ENCODE assay signal across 8 cellular contexts in genomic region chr16:53055603-53056527, GRCh38. TPM values are rescaled to one million over a fixed set of nuclear protein-coding genes. Genes with fewer than 3 reads are reported as not detected.
DNase-seq lines count a peak whose midpoint lies in the region; ATAC-seq, FAIRE-seq and TF ChIP-seq lines count a peak whose summit lies in the region.

No MANE protein-coding gene starts in this region.

- H2BK5ac ChIP-seq in H9 (ENCODE audit: insufficient read length, low read length) (no peak overlapping the region), H1 (ENCODE audit: low read depth, low read length) (peak overlapping the region; percentile 82; the same call in 1 of the 2 replicates), mesendoderm (ENCODE audit: low read length) (peak overlapping the region; percentile 57)

- H3K9ac ChIP-seq in H9 (ENCODE audit: extremely low read depth, insufficient read length, low read length) = no peak overlapping the region
- no peak overlapping the region; a peak in 1 of 7 replicates for H3K9ac ChIP-seq in H1 (replicated peaks in 1 of 4; ENCODE audit: extremely low read depth in 1 of 4, low read depth in 3 of 4, low read length in 3 of 4)
- peak overlapping the region; percentile 87 for H3K9ac ChIP-seq in mesendoderm (ENCODE audit: low read length)

- intact Hi-C loops in transverse colon (cut with DNase I; ENCODE audit: low total_unique reads) (loop anchor here (2.0 kb wide), 1 partner anchor 75 kb away; no protein-coding TSS in a partner anchor), posterior vena cava (cut with DNase I) (loop anchor here in 1 of 2 donors (10.0 kb wide), 2 partner anchors 69 to 159 kb away; no protein-coding TSS in a partner anchor)

- H3K27ac ChIP-seq in H9 (ENCODE audit: insufficient read length, low read depth, low read length) = no peak overlapping the region
- no peak overlapping the region for H3K27ac ChIP-seq in H1 (ENCODE audit: low read depth, low read length)
- peak overlapping the region; percentile 90 for H3K27ac ChIP-seq in mesendoderm (ENCODE audit: low read depth, low read length)
- H3K27ac ChIP-seq in transverse colon = peak overlapping the region; percentile 87 to 97 (median 94)

- H3K4ac ChIP-seq in H9 (ENCODE audit: low read depth, low read length) (no peak overlapping the region), H1 (replicated peaks; ENCODE audit: insufficient read length, low read depth, low read length) (no peak overlapping the region), mesendoderm (ENCODE audit: low read depth, low read length) (peak overlapping the region; percentile 49)

- H3K4me3 ChIP-seq in H1 (ENCODE audit: extremely low read depth in 1 of 4, insufficient read depth in 2 of 4, low read depth in 3 of 4, low read length in 4 of 4) (peak overlapping the region; percentile 34 to 68 (median 60)), mesendoderm (ENCODE audit: low read length) (no peak overlapping the region), transverse colon (peak overlapping the region; percentile 43 to 72 (median 60))

- H3K27me3 ChIP-seq in H9 (ENCODE audit: insufficient read depth, low read length) (no peaks in the 10 kb centered on the region), H1 (replicated peaks in 1 of 4; ENCODE audit: control insufficient read depth in 3 of 4, extremely low read depth in 1 of 4, insufficient read depth in 3 of 4, low read length in 3 of 4) (no peaks in the 10 kb centered on the region; a peak in 1 of 7 replicates), mesendoderm (ENCODE audit: insufficient read depth, low read length, poor library complexity) (no peaks in the 10 kb centered on the region), transverse colon (no peaks in the 10 kb centered on the region)

- H3K4me1 Mint-ChIP-seq in H9 (peaks cover 23 to 31% of the 10 kb centered on the region in 2 experiments), T-cell (peaks cover 14 to 25% (median 22%) of the 10 kb centered on the region in 3 donors)

- TF ChIP-seq EP300 in H1 (IDR thresholded peaks at IDR 0.05; ENCODE audit: borderline replicate concordance in 1 of 2, low read depth in 2 of 2, low read length in 2 of 2) = no peak
- TF ChIP-seq EP300 in transverse colon (IDR thresholded peaks at IDR 0.05; ENCODE audit: low read depth) = no peak

- H3K27me3 Mint-ChIP-seq in H9 (ENCODE audit: low read depth) (no peaks in the 10 kb centered on the region), T-cell (peaks cover 0 to 5% of the 10 kb centered on the region in 2 donors)

- H3K36me3 ChIP-seq in H1 (ENCODE audit: control insufficient read depth in 2 of 4, insufficient read depth in 4 of 4, low read length in 3 of 4) (no peaks in the 10 kb centered on the region), mesendoderm (ENCODE audit: control insufficient read depth, insufficient read depth, low read length) (no peaks in the 10 kb centered on the region), transverse colon (no peaks in the 10 kb centered on the region)

- DNase-seq in AG20443 (ENCODE audit: low spot score) (peak; percentile 41), H9 (peak; percentile 43), T-cell (peak in 3 of 34 experiments; percentile 6 to 13 (median 7)), H1 (ENCODE audit: low read depth in 1 of 2, low spot score in 2 of 2) (peak in 1 of 2 experiments; percentile 61), mesendoderm (peak; percentile 95), transverse colon (peak; percentile 64), posterior vena cava (ENCODE audit: low spot score) (no peak)

- H2BK20ac ChIP-seq in H9 (ENCODE audit: low read depth, low read length, poor library complexity, severe bottlenecking) (no peak overlapping the region), H1 (ENCODE audit: low read length) (0 out of 2 replicates have a peak overlapping the region, but pooled peaks have one; percentile 48)

- no peaks in the 10 kb centered on the region for H3K79me1 ChIP-seq in H9 (ENCODE audit: insufficient read depth, low read depth, low read length, poor library complexity, severe bottlenecking)
- peaks cover 11% of the 10 kb centered on the region; the same call in 1 of the 2 replicates for H3K79me1 ChIP-seq in H1 (ENCODE audit: low read depth, low read length)
- H3K79me1 ChIP-seq in mesendoderm (ENCODE audit: low read length) = peaks cover 7% of the 10 kb centered on the region

- WGBS in H9 (ENCODE audit: extremely low coverage, insufficient read length, low lambda C conversion rate) = no CpG with 5 or more reads among the region's 12 CpGs
- WGBS in H1 (ENCODE audit: extremely low coverage in 1 of 2, insufficient coverage in 1 of 2, insufficient read length in 1 of 2, insufficient replicate concordance in 2 of 2, low coverage in 1 of 2, low lambda C conversion rate in 2 of 2, missing lambda C conversion rate in 1 of 2), 2 experiments = 57% methylated on average over 12 of the region's 12 CpGs; no CpG with 5 or more reads in 1 of the 2 experiments
- WGBS in mesendoderm (ENCODE audit: extremely low coverage, insufficient coverage, low lambda C conversion rate) = no CpG with 5 or more reads among the region's 12 CpGs
- 15 to 42% methylated on average over 4 to 11 of the region's 12 CpGs for WGBS in transverse colon (ENCODE audit: low coverage in 1 of 2), 2 donors

- H3K27ac Mint-ChIP-seq in H9 (peak overlapping the region; percentile 64 to 74 (median 66); a peak in 6 of 7 replicates), T-cell (peak overlapping the region; percentile 46 to 64)

- H3K23me2 ChIP-seq in H9 (ENCODE audit: insufficient read length, low read depth, low read length, poor library complexity, severe bottlenecking) (peaks cover 13% of the 10 kb centered on the region), H1 (ENCODE audit: low read depth, low read length) (peaks cover 7% of the 10 kb centered on the region; the same call in 1 of the 2 replicates)

- CTCF ChIA-PET in T-cell (lab: Charles Lee) (interaction anchor here (0.6 to 2.2 kb wide), 16 partner anchors 44 to 1619 kb away, joined by 3 to 13 read pairs (median 3); no protein-coding TSS in a partner anchor), H1 (lab: Charles Lee; ENCODE audit: partially characterized antibody) (interaction anchor here (0.6 to 4.1 kb wide), 25 partner anchors 9 to 212 kb away, joined by 3 to 21 read pairs (median 5); no protein-coding TSS in a partner anchor)

- H4K8ac ChIP-seq in H9 (replicated peaks; ENCODE audit: insufficient read length, low read depth, low read length) (no peak overlapping the region), H1 (ENCODE audit: extremely low read depth, insufficient read depth, low read length) (no peak overlapping the region), mesendoderm (ENCODE audit: low read depth, low read length) (no peak overlapping the region)

- TF ChIP-seq CTCF in H9 (conservative IDR thresholded peaks at IDR 0.05) = no peak
- TF ChIP-seq CTCF in H1 (IDR thresholded peaks at IDR 0.05; ENCODE audit: control extremely low read depth in 1 of 3, insufficient read depth in 1 of 3, low read depth in 1 of 3, low read length in 3 of 3) = no peak
- TF ChIP-seq CTCF in transverse colon (IDR thresholded peaks at IDR 0.05) = no peak

- H3K23ac ChIP-seq in H9 (ENCODE audit: insufficient read length, low read depth, low read length) = no peak overlapping the region
- H3K23ac ChIP-seq in H1 (ENCODE audit: insufficient read length) = no peak overlapping the region
- H3K23ac ChIP-seq in mesendoderm (ENCODE audit: low read length) = no peak overlapping the region

- no peak overlapping the region for H3T11ph ChIP-seq in H9 (ENCODE audit: low read length)

- in situ Hi-C loops in transverse colon (cut with MboI; ENCODE audit: low pct_ligation_motif_present in 1 of 4, low pct_unique_long_range_greater_than_20kb in 1 of 4, low sequenced_read_pairs in 3 of 4) = loop anchor here (10.0 to 25.0 kb wide), 4 partner anchors 89 to 156 kb away; no protein-coding TSS in a partner anchor

- FAIRE-seq in H1 (lab: Jason Lieb, UNC) = no peak

- H3K56ac ChIP-seq in H9 (ENCODE audit: insufficient read length, low read depth, low read length) (no peak overlapping the region), H1 (replicated peaks; ENCODE audit: insufficient read length, low read depth, low read length) (no peak overlapping the region), mesendoderm (ENCODE audit: low read length) (peak overlapping the region; percentile 90)

- TF ChIP-seq RAD21 in H1 (IDR thresholded peaks at IDR 0.05 in 1 of 2, conservative IDR thresholded peaks at IDR 0.05 in 1 of 2; ENCODE audit: low read depth in 2 of 2, low read length in 2 of 2) = no peak

- no peak overlapping the region for H4K91ac ChIP-seq in H9 (ENCODE audit: insufficient read length, low read depth, low read length)
- H4K91ac ChIP-seq in H1 (replicated peaks; ENCODE audit: insufficient read length, low read length) = peak overlapping the region; percentile 88

- H3K9me3 ChIP-seq in H9 (ENCODE audit: control insufficient read depth, low read depth, low read length) = no peaks in the 10 kb centered on the region
- H3K9me3 ChIP-seq in H1 (ENCODE audit: insufficient read depth in 2 of 2, low read depth in 1 of 2, low read length in 1 of 2) = no peaks in the 10 kb centered on the region
- no peaks in the 10 kb centered on the region for H3K9me3 ChIP-seq in transverse colon

- H3K4me2 ChIP-seq in H9 (ENCODE audit: insufficient read depth, insufficient read length, low read length) (peak overlapping the region; percentile 91), H1 (ENCODE audit: insufficient read depth in 1 of 2, low read depth in 2 of 2, low read length in 2 of 2) (peak overlapping the region; percentile 82 to 85), mesendoderm (ENCODE audit: low read length) (peak overlapping the region; percentile 83)

- H4K20me1 ChIP-seq in H9 (ENCODE audit: control insufficient read depth, insufficient read depth, insufficient read length) (no peaks in the 10 kb centered on the region), H1 (replicated peaks in 1 of 2; ENCODE audit: control insufficient read depth in 1 of 2, insufficient read depth in 2 of 2, low read length in 2 of 2) (no peaks in the 10 kb centered on the region)

- H3K36me3 Mint-ChIP-seq in H9 (ENCODE audit: insufficient read depth in 1 of 3, low read depth in 3 of 3) = peaks cover 0 to 4% (median 0%) of the 10 kb centered on the region in 3 experiments; a peak in 2 of 7 replicates
- no peaks in the 10 kb centered on the region for H3K36me3 Mint-ChIP-seq in T-cell

- TF ChIP-seq POLR2A in H1 (IDR thresholded peaks at IDR 0.05; ENCODE audit: control extremely low read depth in 1 of 2, low read depth in 2 of 2, low read length in 2 of 2) = no peak
- TF ChIP-seq POLR2A in transverse colon (IDR thresholded peaks at IDR 0.05) = no peak

- peaks cover 1% of the 10 kb centered on the region; the same call in 1 of the 2 replicates for H3K79me2 ChIP-seq in H9 (ENCODE audit: insufficient read depth, low read length)
- peaks cover 0 to 41% of the 10 kb centered on the region in 2 experiments; a peak in 2 of 4 replicates for H3K79me2 ChIP-seq in H1 (ENCODE audit: control insufficient read depth in 1 of 2, insufficient read depth in 2 of 2, low read length in 2 of 2)
- H3K79me2 ChIP-seq in mesendoderm (ENCODE audit: control insufficient read depth, insufficient read depth, low read length) = peaks cover 5% of the 10 kb centered on the region

- H2AFZ ChIP-seq in H9 (ENCODE audit: low read length) = no peak overlapping the region
- 0 out of 2 replicates have a peak overlapping the region, but pooled peaks have one; percentile 8 for H2AFZ ChIP-seq in H1 (ENCODE audit: low read length)

- H3K9me3 Mint-ChIP-seq in H9 (no peaks in the 10 kb centered on the region; a peak in 2 of 5 replicates), T-cell (no peaks in the 10 kb centered on the region)

- ATAC-seq in T-cell (replicated peaks in 1 of 4) (no peak), HG03354 (IDR thresholded peaks at IDR 0.05; ENCODE audit: poor library complexity, severe bottlenecking, unreplicated experiment) (no peak)

- no peak overlapping the region for H2BK120ac ChIP-seq in H9 (ENCODE audit: low read depth, low read length, poor library complexity, severe bottlenecking)
- peak overlapping the region; percentile 74 for H2BK120ac ChIP-seq in H1 (replicated peaks; ENCODE audit: low read depth, low read length)
- H2BK120ac ChIP-seq in mesendoderm (ENCODE audit: low read depth, low read length) = peak overlapping the region; percentile 30

- H3K4me1 ChIP-seq in H9 (ENCODE audit: insufficient read depth, low read length) (peaks cover 2% of the 10 kb centered on the region; the same call in 1 of the 2 replicates), H1 (replicated peaks in 1 of 4; ENCODE audit: control insufficient read depth in 3 of 4, insufficient read depth in 4 of 4, low read length in 3 of 4) (peaks cover 6 to 9% (median 8%) of the 10 kb centered on the region in 4 experiments; a peak in 5 of 7 replicates), mesendoderm (ENCODE audit: control insufficient read depth, low read depth, low read length) (peaks cover 2% of the 10 kb centered on the region), transverse colon (peaks cover 21 to 48% (median 33%) of the 10 kb centered on the region in 4 donors)

- H4K5ac ChIP-seq in H9 (ENCODE audit: insufficient read length, low read depth, low read length) (no peak overlapping the region), H1 (ENCODE audit: insufficient read length, low read depth, low read length) (no peak overlapping the region), mesendoderm (ENCODE audit: low read length) (no peak overlapping the region)

- H2BK12ac ChIP-seq in H9 (ENCODE audit: insufficient read length, low read depth, low read length) = no peak overlapping the region
- H2BK12ac ChIP-seq in H1 (ENCODE audit: low read depth, low read length) = peak overlapping the region; percentile 88; the same call in 1 of the 2 replicates

- H3K14ac ChIP-seq in H9 (ENCODE audit: insufficient read depth, low read length) (no peak overlapping the region), H1 (ENCODE audit: insufficient read length) (no peak overlapping the region)

- POLR2A ChIA-PET in T-cell (lab: Charles Lee) = interaction anchor here in 1 of 2 donors (0.6 kb wide), 1 partner anchor 178 kb away, joined by 5 read pairs; no protein-coding TSS in a partner anchor
- POLR2A ChIA-PET in H1 (lab: Charles Lee; ENCODE audit: partially characterized antibody) = interaction anchor here (0.7 to 3.2 kb wide), 10 partner anchors 10 to 152 kb away, joined by 3 to 21 read pairs (median 6); no protein-coding TSS in a partner anchor

- H3K4me3 Mint-ChIP-seq in H9 = peak overlapping the region; percentile 62 to 80
- peak overlapping the region; percentile 79 to 88 (median 85) for H3K4me3 Mint-ChIP-seq in T-cell

- H2AK5ac ChIP-seq in H9 (ENCODE audit: insufficient read length, low read length) (peak overlapping the region; percentile 26), H1 (ENCODE audit: low read depth, low read length) (peak overlapping the region; percentile 95; the same call in 1 of the 2 replicates), mesendoderm (ENCODE audit: low read length) (no peak overlapping the region)

- H3K18ac ChIP-seq in H9 (ENCODE audit: insufficient read length, low read depth, low read length) = no peak overlapping the region
- H3K18ac ChIP-seq in H1 (ENCODE audit: extremely low read depth, low read length) = peak overlapping the region; percentile 26; the same call in 1 of the 2 replicates
- peak overlapping the region; percentile 91 for H3K18ac ChIP-seq in mesendoderm (ENCODE audit: low read length)

- H2BK15ac ChIP-seq in H9 (ENCODE audit: low read depth, low read length) (no peak overlapping the region), H1 (ENCODE audit: low read length) (no peak overlapping the region), mesendoderm (replicated peaks; ENCODE audit: low read depth) (peak overlapping the region; percentile 76)

RNA-seq across cellular contexts. Expression of gene CHD9, which starts 1.1 kb away (rescaled TPM):
- 37.6 and 46.2 TPM in 2 replicates for total RNA-seq in H9 (2021)
- total RNA-seq in T-cell = 10 to 100 TPM; 33.0 to 39.3 (median 33.8) TPM
- total RNA-seq in H1 (2021; fragmentation: NEBNext Ultra II Directional; extraction: Animal tissue kit (Norgen Biotek cat#: 25700)) = 27.5 and 32.4 TPM in 2 replicates
- polyA plus RNA-seq in H1 (2011; rRNA removed) = 5.9 and 9.9 TPM in 2 replicates
- polyA plus RNA-seq in H1 (2011; cell fraction: cytosol; rRNA removed) = 12.8 TPM
- polyA plus RNA-seq in H1 (2011; cell fraction: nucleus; rRNA removed) = 8.5 TPM
- 12.2 to 24.6 TPM (median 15.0 TPM) in 4 replicates for polyA plus RNA-seq in H1 (2012, experiment 1 of 2)
- 1.4 TPM for polyA plus RNA-seq in H1 (2012, experiment 2 of 2)
- 28.1 TPM for polyA plus RNA-seq in H1 (2013, experiment 1 of 2)
- polyA plus RNA-seq in H1 (2013, experiment 2 of 2) = 26.4 TPM
- 73.8 and 104 TPM in 2 replicates for polyA minus RNA-seq in H1 (2011; rRNA and poly(A)+ RNA removed)
- 29.0 TPM for polyA minus RNA-seq in H1 (2011; cell fraction: cytosol; rRNA and poly(A)+ RNA removed)
- polyA minus RNA-seq in H1 (2011; cell fraction: nucleus; rRNA and poly(A)+ RNA removed) = 131 TPM
- 15.7 TPM for polyA plus RNA-seq in mesendoderm (2013, experiment 1 of 2)
- polyA plus RNA-seq in mesendoderm (2013, experiment 2 of 2) = 15.7 TPM
- 100 to 1,000 TPM in 1 of 4 donors, 10 to 100 TPM in 3; 37.4 to 112 (median 64.4) TPM for total RNA-seq in transverse colon
- total RNA-seq in posterior vena cava = 10 to 100 TPM; 84.7 to 90.4 TPM

RNA-seq across cellular contexts. Expression of gene CHD9NB, which starts 3.2 kb away (rescaled TPM):
- total RNA-seq in H9 (2021) = 2.6 and 3.3 TPM in 2 replicates
- total RNA-seq in T-cell = not detected
- 3.8 and 4.5 TPM in 2 replicates for total RNA-seq in H1 (2021; fragmentation: NEBNext Ultra II Directional; extraction: Animal tissue kit (Norgen Biotek cat#: 25700))
- polyA plus RNA-seq in H1 (2011; rRNA removed) = 5.3 and 5.9 TPM in 2 replicates
- polyA plus RNA-seq in H1 (2011; cell fraction: cytosol; rRNA removed) = 10.1 TPM
- 8.1 TPM for polyA plus RNA-seq in H1 (2011; cell fraction: nucleus; rRNA removed)
- 6.7 to 11.2 TPM (median 9.3 TPM) in 4 replicates for polyA plus RNA-seq in H1 (2012, experiment 1 of 2)
- 6.5 TPM for polyA plus RNA-seq in H1 (2012, experiment 2 of 2)
- polyA plus RNA-seq in H1 (2013, experiment 1 of 2) = 3.1 TPM
- polyA plus RNA-seq in H1 (2013, experiment 2 of 2) = 2.5 TPM
- 9.4 and 12.5 TPM in 2 replicates for polyA minus RNA-seq in H1 (2011; rRNA and poly(A)+ RNA removed)
- polyA minus RNA-seq in H1 (2011; cell fraction: cytosol; rRNA and poly(A)+ RNA removed) = 5.3 TPM
- 29.4 TPM for polyA minus RNA-seq in H1 (2011; cell fraction: nucleus; rRNA and poly(A)+ RNA removed)
- polyA plus RNA-seq in mesendoderm (2013, experiment 1 of 2) = 0.65 TPM
- 0.84 TPM for polyA plus RNA-seq in mesendoderm (2013, experiment 2 of 2)
- 1 to 10 TPM in 2 of 4 donors, not detected in 2; 3.0 to 3.1 TPM for total RNA-seq in transverse colon
- 1 to 10 TPM; 1.0 to 3.2 TPM for total RNA-seq in posterior vena cava

Comparison
In these comparisons a context has a peak if more than half of its experiments do, and no peak if none do; other contexts are left out.
1. H3K27ac ChIP-seq: peak in mesendoderm (single experiment) and transverse colon (4 of 4); none in H9 (single experiment) and H1 (single experiment).
2. Peak in every context shown above with its lines, with median percentiles within 50 percentile points of each other: H3K4me2 ChIP-seq.